ENCODE assay signal across 1 cellular context in genomic region chr2:152471499-152471898, GRCh38.
TF ChIP-seq lines count a peak whose summit lies in the region.

No MANE protein-coding gene starts in this region.

TF ChIP-seq in GM23338, 12 proteins besides CTCF, POLR2A, EP300 and RAD21 (continued from another document):
- TF ChIP-seq ZNF462 (CRISPR knock-in tag; IDR thresholded peaks at IDR 0.05) (no peak), CREB1 (CRISPR knock-in tag; IDR thresholded peaks at IDR 0.05; ENCODE audit: low read depth) (no peak), NANOG (IDR thresholded peaks at IDR 0.05; ENCODE audit: borderline replicate concordance) (no peak), ZNF331 (CRISPR knock-in tag; IDR thresholded peaks at IDR 0.05; ENCODE audit: low read depth) (no peak)
